In the genomic region with DNA sequence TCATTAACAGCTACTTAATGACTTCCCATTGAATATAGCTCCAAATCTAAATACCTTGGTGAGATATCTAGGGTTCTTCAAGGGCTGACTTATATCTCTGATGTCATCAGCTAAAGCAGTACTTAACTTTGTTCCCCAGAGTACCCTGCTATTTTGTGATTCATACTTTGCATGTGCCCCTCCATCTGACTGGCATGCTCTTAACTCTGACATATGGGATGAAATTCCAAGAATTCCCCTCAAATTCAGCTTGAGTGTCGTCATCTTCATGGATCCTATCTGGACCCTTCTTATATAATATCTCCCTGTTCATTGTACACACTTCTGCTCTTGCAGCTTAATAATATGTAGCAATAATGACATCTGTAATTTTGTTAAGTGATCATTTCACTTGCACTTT, we compare ENCODE assay signal across 1 cellular context.
TF ChIP-seq lines count a peak whose summit lies in the region.

No MANE protein-coding gene starts in this region.

TF ChIP-seq in HepG2, 621 proteins besides CTCF, POLR2A, EP300 and RAD21:
- peak; percentile 28; the same call in 1 of the 2 replicates for TF ChIP-seq CREB1 (IDR thresholded peaks at IDR 0.05)
- no peak for TF ChIP-seq CREB1 (CRISPR knock-in tag; IDR thresholded peaks at IDR 0.05)
- no peak for TF ChIP-seq HNRNPLL (IDR thresholded peaks at IDR 0.05; ENCODE audit: low read depth, low read length, poor library complexity, severe bottlenecking)
